ENCODE assay signal across 26 cellular contexts in the genomic region with DNA sequence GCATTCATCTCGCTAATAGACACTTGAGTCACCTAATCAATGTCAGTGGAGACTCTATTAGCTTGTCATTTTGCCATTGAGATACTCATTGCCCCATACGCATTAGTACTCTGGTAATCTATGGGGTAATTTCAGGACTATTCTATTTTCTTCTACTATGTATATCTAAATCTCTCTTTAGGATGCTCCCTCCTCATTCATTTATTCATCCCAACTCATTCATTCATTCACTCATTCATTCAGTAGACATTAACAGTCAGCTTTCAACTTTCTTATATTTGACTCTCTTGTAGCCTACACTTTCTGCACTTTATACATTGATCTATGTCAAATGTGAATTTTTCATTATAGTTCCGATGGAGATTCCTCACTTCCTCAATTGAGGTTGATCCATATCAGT.
DNase-seq lines count a peak whose midpoint lies in the region; ATAC-seq, FAIRE-seq and TF ChIP-seq lines count a peak whose summit lies in the region.
"Had no signal": no experiment of that assay in that cellular context is flagged by ENCODE, and none has a peak within 500 bp of the region (broad histone marks: within the 10 kb centered on the region; RNA-seq: fewer than 3 reads in every experiment).

No MANE protein-coding gene starts in this region.

- no peak for DNase-seq in D721Med (ENCODE audit: insufficient read length, low spot score)
- DNase-seq in GM12891 (ENCODE audit: insufficient read length, low spot score): no peak
- DNase-seq in K562 (ENCODE audit: extremely low read depth in 1 of 4, low spot score in 3 of 4): no peak
- DNase-seq in keratinocyte (ENCODE audit: low read depth, low spot score): no peak
- DNase-seq in NCI-H1417 (lab: John Stamatoyannopoulos, UW): no peak
- no peak for DNase-seq in kidney glomerular epithelial cell (lab: John Stamatoyannopoulos, UW)
- DNase-seq in mesenteric fat pad (ENCODE audit: low spot score): no peak
- DNase-seq: 8988T; ACHN; BE2C; C1 segment of cervical spinal cord; Caco-2; Calu3; CD4-positive, CD25-positive, alpha-beta regulatory T cell; CD8-positive, alpha-beta T cell; DMS 273 treated with DMSO at 0.1 percent for 48 hours; DMS153; DMS53; DMS79; DND-41; EL; GDM1 had no signal

- ATAC-seq in K562: no peak
- ATAC-seq: CD8-positive, alpha-beta T cell had no signal

- H3K27me3 ChIP-seq in K562 (ENCODE audit: control insufficient read depth in 2 of 2, insufficient read depth in 2 of 2, low read length in 2 of 2): no peaks in the 10 kb centered on the region
- H3K27me3 ChIP-seq in keratinocyte (ENCODE audit: control insufficient read depth, extremely low read depth, insufficient read depth, low read length): no peaks in the 10 kb centered on the region
- H3K27me3 ChIP-seq: BE2C, BLaER1 had no signal

- TF ChIP-seq POLR2A in GM12891 (IDR thresholded peaks at IDR 0.05; ENCODE audit: low read depth, low read length) (no peak), K562 (conservative IDR thresholded peaks at IDR 0.05) (no peak)

- H3K79me2 ChIP-seq in K562 (ENCODE audit: control insufficient read depth, insufficient read depth, low read length): no peaks in the 10 kb centered on the region
- no peaks in the 10 kb centered on the region for H3K79me2 ChIP-seq in keratinocyte (ENCODE audit: control insufficient read depth, insufficient read depth, low read length)

- no TSS peak for BruUV-seq in K562 (replicated peaks; lab: Mats Ljungman, UMichigan)

- H3K27ac ChIP-seq in K562 (ENCODE audit: extremely low read depth, low read depth, low read length): no peak overlapping the region
- no peak overlapping the region for H3K27ac ChIP-seq in keratinocyte (ENCODE audit: control insufficient read depth, insufficient read depth, low read length)
- H3K27ac ChIP-seq: BLaER1 had no signal

- no peak for TF ChIP-seq CTCF in D721Med (IDR thresholded peaks at IDR 0.05; ENCODE audit: insufficient read depth, missing control alignments)
- no peak for TF ChIP-seq CTCF in K562 (IDR thresholded peaks at IDR 0.05 in 2 of 3, conservative IDR thresholded peaks at IDR 0.05 in 1 of 3; ENCODE audit: insufficient read depth in 2 of 3, low read depth in 1 of 3, low read length in 3 of 3)
- TF ChIP-seq CTCF in keratinocyte (optimal IDR thresholded peaks at IDR 0.05 in 1 of 3, IDR thresholded peaks at IDR 0.05 in 1 of 3, conservative IDR thresholded peaks at IDR 0.05 in 1 of 3; ENCODE audit: extremely low read depth in 1 of 3, insufficient read depth in 2 of 3, low read length in 3 of 3): no peak

- WGBS in K562 (ENCODE audit: insufficient coverage, low coverage, missing lambda C conversion rate): 2% methylated on average over 3 of the region's 3 CpGs

- FAIRE-seq in D721Med (lab: Jason Lieb, UNC): peak; percentile 32
- no peak for FAIRE-seq in GM12891 (lab: Jason Lieb, UNC)
- FAIRE-seq in K562 (lab: Jason Lieb, UNC): no peak
- peak; percentile 56 for FAIRE-seq in keratinocyte (lab: Jason Lieb, UNC)
- FAIRE-seq: A204.1, GM12892, GM18507 had no signal

- H4K20me1 ChIP-seq in K562 (replicated peaks; ENCODE audit: control insufficient read depth, insufficient read depth, low read length) (no peaks in the 10 kb centered on the region), keratinocyte (ENCODE audit: control insufficient read depth, extremely low read depth, insufficient read depth, low read length) (no peaks in the 10 kb centered on the region)
- H4K20me1 ChIP-seq: BLaER1 had no signal

- TF ChIP-seq EP300 in K562 (IDR thresholded peaks at IDR 0.05; ENCODE audit: low read length): no peak

- no peak overlapping the region for H3K9ac ChIP-seq in K562 (ENCODE audit: insufficient read depth in 1 of 2, low read depth in 2 of 2, low read length in 2 of 2)
- no peak overlapping the region for H3K9ac ChIP-seq in keratinocyte (ENCODE audit: control insufficient read depth, extremely low read depth, insufficient read depth, low read length)
- H3K9ac ChIP-seq: BLaER1 had no signal

- no peaks in the 10 kb centered on the region for H3K4me1 ChIP-seq in K562 (replicated peaks in 1 of 2; ENCODE audit: control insufficient read depth in 2 of 2, insufficient read depth in 2 of 2, low read length in 2 of 2)
- peaks cover 56% of the 10 kb centered on the region for H3K4me1 ChIP-seq in keratinocyte (ENCODE audit: control insufficient read depth, extremely low read depth, insufficient read depth, low read length)
- H3K4me1 ChIP-seq: BE2C, Caco-2 had no signal

- no peak overlapping the region for H2AFZ ChIP-seq in K562 (ENCODE audit: low read depth, low read length)
- H2AFZ ChIP-seq in keratinocyte (ENCODE audit: control insufficient read depth, low read length): no peak overlapping the region

- TF ChIP-seq RAD21 in K562 (CRISPR knock-in tag; conservative IDR thresholded peaks at IDR 0.05 in 1 of 2, IDR thresholded peaks at IDR 0.05 in 1 of 2): no peak

- H3K4me3 ChIP-seq in K562 (no peak overlapping the region), keratinocyte (ENCODE audit: control insufficient read depth in 2 of 3, extremely low read depth in 1 of 3, insufficient read depth in 2 of 3, low read depth in 1 of 3, low read length in 3 of 3) (no peak overlapping the region)
- H3K4me3 ChIP-seq: BLaER1 had no signal

- H3K9me1 ChIP-seq in K562 (ENCODE audit: control insufficient read depth, insufficient read depth, low read length): no peaks in the 10 kb centered on the region
- H3K9me1 ChIP-seq in keratinocyte (ENCODE audit: control insufficient read depth, extremely low read depth, insufficient read depth, low read length): no peaks in the 10 kb centered on the region

- H3K4me2 ChIP-seq in K562 (ENCODE audit: insufficient read depth, low read length) (no peak overlapping the region), keratinocyte (ENCODE audit: control insufficient read depth, extremely low read depth, insufficient read depth, low read depth, low read length) (no peak overlapping the region)
- H3K4me2 ChIP-seq: BLaER1 had no signal

- H3K36me3 ChIP-seq in K562 (ENCODE audit: control insufficient read depth, insufficient read depth, low read length) (no peaks in the 10 kb centered on the region), keratinocyte (ENCODE audit: control insufficient read depth in 2 of 2, extremely low read depth in 1 of 2, insufficient read depth in 2 of 2, low read length in 2 of 2) (no peaks in the 10 kb centered on the region)
- H3K36me3 ChIP-seq: BE2C, BLaER1 had no signal

- H3K9me3 ChIP-seq in K562 (replicated peaks; ENCODE audit: control insufficient read depth, insufficient read depth, low read depth, low read length) (no peaks in the 10 kb centered on the region), keratinocyte (ENCODE audit: control insufficient read depth, low read depth, low read length) (no peaks in the 10 kb centered on the region)
- H3K9me3 ChIP-seq: BE2C, BLaER1, Caco-2 had no signal

- POLR2A ChIA-PET in K562 (lab: Yijun Ruan, JAX): interaction anchor here (0.6 kb wide), 1 partner anchor 20 kb away, joined by 3 read pairs; no protein-coding TSS in a partner anchor

- dilution Hi-C loops in keratinocyte (cut with MboI; ENCODE audit: extremely low pct_ligation_motif_present, low sequenced_read_pairs): no loop called here

- intact Hi-C loops in K562 (cut with micrococcal nuclease): no loop called here

- in situ Hi-C loops in K562 (cut with MboI): no loop called here

- CTCF ChIA-PET in K562 (lab: Yijun Ruan, JAX; ENCODE audit: low intra/inter-chr PET ratio): no interaction called here

TF ChIP-seq in GM12891, 5 proteins besides CTCF, POLR2A, EP300 and RAD21:
- no peak for TF ChIP-seq PAX5 (IDR thresholded peaks at IDR 0.05; ENCODE audit: insufficient read depth, low read length, severe bottlenecking)
- no peak for TF ChIP-seq TAF1 (IDR thresholded peaks at IDR 0.05; ENCODE audit: low read depth, low read length)
- TF ChIP-seq SPI1 (IDR thresholded peaks at IDR 0.05; ENCODE audit: low read depth, low read length): 0 out of 2 replicates have a peak, but pooled peaks have one; percentile 14

TF ChIP-seq in K562, 482 proteins besides CTCF, POLR2A, EP300 and RAD21 (continues in another document):
- TF ChIP-seq, protein P1, sequence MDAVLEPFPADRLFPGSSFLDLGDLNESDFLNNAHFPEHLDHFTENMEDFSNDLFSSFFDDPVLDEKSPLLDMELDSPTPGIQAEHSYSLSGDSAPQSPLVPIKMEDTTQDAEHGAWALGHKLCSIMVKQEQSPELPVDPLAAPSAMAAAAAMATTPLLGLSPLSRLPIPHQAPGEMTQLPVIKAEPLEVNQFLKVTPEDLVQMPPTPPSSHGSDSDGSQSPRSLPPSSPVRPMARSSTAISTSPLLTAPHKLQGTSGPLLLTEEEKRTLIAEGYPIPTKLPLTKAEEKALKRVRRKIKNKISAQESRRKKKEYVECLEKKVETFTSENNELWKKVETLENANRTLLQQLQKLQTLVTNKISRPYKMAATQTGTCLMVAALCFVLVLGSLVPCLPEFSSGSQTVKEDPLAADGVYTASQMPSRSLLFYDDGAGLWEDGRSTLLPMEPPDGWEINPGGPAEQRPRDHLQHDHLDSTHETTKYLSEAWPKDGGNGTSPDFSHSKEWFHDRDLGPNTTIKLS (IDR thresholded peaks at IDR 0.05; ENCODE audit: borderline replicate concordance, low read depth): no peak
- TF ChIP-seq, protein P2, sequence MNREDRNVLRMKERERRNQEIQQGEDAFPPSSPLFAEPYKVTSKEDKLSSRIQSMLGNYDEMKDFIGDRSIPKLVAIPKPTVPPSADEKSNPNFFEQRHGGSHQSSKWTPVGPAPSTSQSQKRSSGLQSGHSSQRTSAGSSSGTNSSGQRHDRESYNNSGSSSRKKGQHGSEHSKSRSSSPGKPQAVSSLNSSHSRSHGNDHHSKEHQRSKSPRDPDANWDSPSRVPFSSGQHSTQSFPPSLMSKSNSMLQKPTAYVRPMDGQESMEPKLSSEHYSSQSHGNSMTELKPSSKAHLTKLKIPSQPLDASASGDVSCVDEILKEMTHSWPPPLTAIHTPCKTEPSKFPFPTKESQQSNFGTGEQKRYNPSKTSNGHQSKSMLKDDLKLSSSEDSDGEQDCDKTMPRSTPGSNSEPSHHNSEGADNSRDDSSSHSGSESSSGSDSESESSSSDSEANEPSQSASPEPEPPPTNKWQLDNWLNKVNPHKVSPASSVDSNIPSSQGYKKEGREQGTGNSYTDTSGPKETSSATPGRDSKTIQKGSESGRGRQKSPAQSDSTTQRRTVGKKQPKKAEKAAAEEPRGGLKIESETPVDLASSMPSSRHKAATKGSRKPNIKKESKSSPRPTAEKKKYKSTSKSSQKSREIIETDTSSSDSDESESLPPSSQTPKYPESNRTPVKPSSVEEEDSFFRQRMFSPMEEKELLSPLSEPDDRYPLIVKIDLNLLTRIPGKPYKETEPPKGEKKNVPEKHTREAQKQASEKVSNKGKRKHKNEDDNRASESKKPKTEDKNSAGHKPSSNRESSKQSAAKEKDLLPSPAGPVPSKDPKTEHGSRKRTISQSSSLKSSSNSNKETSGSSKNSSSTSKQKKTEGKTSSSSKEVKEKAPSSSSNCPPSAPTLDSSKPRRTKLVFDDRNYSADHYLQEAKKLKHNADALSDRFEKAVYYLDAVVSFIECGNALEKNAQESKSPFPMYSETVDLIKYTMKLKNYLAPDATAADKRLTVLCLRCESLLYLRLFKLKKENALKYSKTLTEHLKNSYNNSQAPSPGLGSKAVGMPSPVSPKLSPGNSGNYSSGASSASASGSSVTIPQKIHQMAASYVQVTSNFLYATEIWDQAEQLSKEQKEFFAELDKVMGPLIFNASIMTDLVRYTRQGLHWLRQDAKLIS (CRISPR knock-in tag; IDR thresholded peaks at IDR 0.05): no peak
- 0 out of 2 replicates have a peak, but pooled peaks have one; percentile 57 for TF ChIP-seq ZNF24 (IDR thresholded peaks at IDR 0.05)
